34 cellular contexts compared by ENCODE assay signal in genomic region chr10:99841746-99842145, GRCh38.
"Had no signal": no experiment of that assay in that cellular context is flagged by ENCODE, and none has a peak within 500 bp of the region (broad histone marks: within the 10 kb centered on the region; RNA-seq: fewer than 3 reads in every experiment).

No MANE protein-coding gene starts in this region.

- H3K4me1 Mint-ChIP-seq: activated T-helper 17 cell treated with anti-CD3 and anti-CD28 coated beads, Interleukin-2, amount 50 U/mL, for 72 hours had no signal

- H3K9me3 ChIP-seq: adrenal gland, body of pancreas, breast epithelium had no signal

- H3K27ac ChIP-seq: adrenal gland, body of pancreas, brain microvascular endothelial cell, breast epithelium, VCaP had no signal

- H3K36me3 ChIP-seq: adrenal gland, brain microvascular endothelial cell, breast epithelium had no signal

- H3K9me3 Mint-ChIP-seq: activated B cell treated with CpG ODN at 0.5 μM for 24 hours; activated CD4-positive, alpha-beta memory T cell treated with anti-CD3 and anti-CD28 coated beads for 36 hours; activated CD4-positive, alpha-beta T cell treated with anti-CD3 and anti-CD28 coated beads, Interleukin-2, amount 10 ng/mL, durations not matched to agents 24 days and 14 days; activated CD8-positive, alpha-beta T cell treated with anti-CD3 and anti-CD28 coated beads for 36 hours; activated naive CD4-positive, alpha-beta T cell treated with anti-CD3 and anti-CD28 coated beads for 36 hours; activated naive CD4-positive, alpha-beta T cell treated with anti-CD3 and anti-CD28 coated beads, Interleukin-2, amount 50 U/mL, for 72 hours; activated naive CD8-positive, alpha-beta T cell treated with anti-CD3 and anti-CD28 coated beads for 36 hours; activated T-cell treated with anti-CD3 and anti-CD28 coated beads, Interleukin-2, amount 50 U/mL, for 4 hours; activated T-cell treated with anti-CD3 and anti-CD28 coated beads, Interleukin-2, amount 50 U/mL, for 72 hours; activated T-helper 1 cell treated with anti-CD3 and anti-CD28 coated beads, Interleukin-12 subunit alpha, Interleukin-12 subunit beta, Interleukin-2, Interleukin-4 antibody, amounts not matched to agents 30 ng/mL and 10 ng/mL and 1 ng/mL, durations not matched to agents 14 hours and 24 hours and 36 hours; activated T-helper 17 cell treated with anti-CD3 and anti-CD28 coated beads, Interleukin-2, amount 50 U/mL, for 72 hours; T-helper 1 cell treated with Interleukin-12 subunit alpha and Interleukin-12 subunit beta and Interleukin-4 antibody, amounts not matched to agents 30 μg/mL and 1 μg/mL, for 36 hours; T-helper 2 cell treated with Interferon-gamma antibody and Interleukin-4, amounts not matched to agents 5 μg/mL and 100 μg/mL, for 36 hours had no signal

- ATAC-seq: activated CD8-positive, alpha-beta T cell treated with anti-CD3 and anti-CD28 coated beads for 36 hours; activated naive CD4-positive, alpha-beta T cell treated with anti-CD3 and anti-CD28 coated beads, Interleukin-2, amount 50 U/mL, for 72 hours; activated T-cell treated with anti-CD3 and anti-CD28 coated beads, Interleukin-2, amount 50 U/mL, for 4 hours; activated T-cell treated with anti-CD3 and anti-CD28 coated beads, Interleukin-2, amount 50 U/mL, for 72 hours; activated T-helper 17 cell treated with anti-CD3 and anti-CD28 coated beads, Interleukin-2, amount 50 U/mL, for 72 hours; body of pancreas had no signal

- H3K27me3 Mint-ChIP-seq: activated B cell treated with CpG ODN at 0.5 μM for 24 hours; activated CD4-positive, alpha-beta memory T cell treated with anti-CD3 and anti-CD28 coated beads for 36 hours; activated CD4-positive, alpha-beta T cell treated with anti-CD3 and anti-CD28 coated beads, Interleukin-2, amount 10 ng/mL, durations not matched to agents 24 days and 14 days; activated CD8-positive, alpha-beta T cell treated with anti-CD3 and anti-CD28 coated beads for 36 hours; activated naive CD8-positive, alpha-beta T cell treated with anti-CD3 and anti-CD28 coated beads for 36 hours; activated T-helper 17 cell treated with anti-CD3 and anti-CD28 coated beads, Interleukin-2, amount 50 U/mL, for 72 hours had no signal

- H3K27ac Mint-ChIP-seq: activated B cell treated with CpG ODN at 0.5 μM for 24 hours; activated CD4-positive, alpha-beta memory T cell treated with anti-CD3 and anti-CD28 coated beads for 36 hours; activated CD4-positive, alpha-beta T cell treated with anti-CD3 and anti-CD28 coated beads, Interleukin-2, amount 10 ng/mL, durations not matched to agents 24 days and 14 days; activated CD8-positive, alpha-beta T cell treated with anti-CD3 and anti-CD28 coated beads for 36 hours; activated naive CD4-positive, alpha-beta T cell treated with anti-CD3 and anti-CD28 coated beads for 36 hours; activated naive CD4-positive, alpha-beta T cell treated with anti-CD3 and anti-CD28 coated beads, Interleukin-2, amount 50 U/mL, for 72 hours; activated naive CD8-positive, alpha-beta T cell treated with anti-CD3 and anti-CD28 coated beads for 36 hours; activated T-cell treated with anti-CD3 and anti-CD28 coated beads, Interleukin-2, amount 50 U/mL, for 72 hours; activated T-helper 1 cell treated with anti-CD3 and anti-CD28 coated beads, Interleukin-12 subunit alpha, Interleukin-12 subunit beta, Interleukin-2, Interleukin-4 antibody, amounts not matched to agents 30 ng/mL and 10 ng/mL and 1 ng/mL, durations not matched to agents 14 hours and 24 hours and 36 hours; activated T-helper 17 cell treated with anti-CD3 and anti-CD28 coated beads, Interleukin-2, amount 50 U/mL, for 72 hours; T-helper 1 cell treated with Interleukin-12 subunit alpha and Interleukin-12 subunit beta and Interleukin-4 antibody, amounts not matched to agents 30 μg/mL and 1 μg/mL, for 36 hours; T-helper 2 cell treated with Interferon-gamma antibody and Interleukin-4, amounts not matched to agents 5 μg/mL and 100 μg/mL, for 36 hours had no signal

- DNase-seq: activated B cell treated with CpG ODN at 0.5 μM for 24 hours; activated CD4-positive, alpha-beta memory T cell treated with anti-CD3 and anti-CD28 coated beads for 36 hours; activated CD4-positive, alpha-beta T cell treated with anti-CD3 and anti-CD28 coated beads for 4 hours; activated CD4-positive, alpha-beta T cell treated with anti-CD3 and anti-CD28 coated beads, Interleukin-2, amount 10 ng/mL, durations not matched to agents 24 days and 14 days; activated CD4-positive, alpha-beta T cell treated with anti-CD3 and anti-CD28 coated beads, Interleukin-2, amount 50 U/mL, for 1 hour; activated CD4-positive, alpha-beta T cell treated with anti-CD3 and anti-CD28 coated beads, Interleukin-2, amount 50 U/mL, for 4 hours; activated CD4-positive, CD25-positive, alpha-beta regulatory T cell treated with anti-CD3 and anti-CD28 coated beads, Interleukin-2, amount 50 U/mL, for 72 hours; activated CD8-positive, alpha-beta memory T cell treated with anti-CD3 and anti-CD28 coated beads, Interleukin-2, amount 50 U/mL, for 4 hours; activated CD8-positive, alpha-beta T cell treated with anti-CD3 and anti-CD28 coated beads for 36 hours; activated effector memory CD4-positive, alpha-beta T cell treated with anti-CD3 and anti-CD28 coated beads, Interleukin-2, amount 50 U/mL, for 16 hours; activated gamma-delta T cell treated with Interleukin-2 at 50 U/mL for 16 hours; activated naive CD4-positive, alpha-beta T cell; activated naive CD4-positive, alpha-beta T cell treated with anti-CD3 and anti-CD28 coated beads for 36 hours; activated naive CD4-positive, alpha-beta T cell treated with anti-CD3 and anti-CD28 coated beads, Interleukin-2, amount 50 U/mL, for 16 hours; activated naive CD8-positive, alpha-beta T cell treated with anti-CD3 and anti-CD28 coated beads for 36 hours; activated T-cell treated with anti-CD3 and anti-CD28 coated beads for 4 hours; activated T-cell treated with anti-CD3 and anti-CD28 coated beads, Interleukin-2, amount 50 U/mL, for 1 hour; activated T-cell treated with anti-CD3 and anti-CD28 coated beads, Interleukin-2, amount 50 U/mL, for 4 hours; activated T-cell treated with anti-CD3 and anti-CD28 coated beads, Interleukin-2, amount 50 U/mL, for 72 hours; adrenal gland; amniotic stem cell; aorta; body of pancreas; brain microvascular endothelial cell; central memory CD4-positive, alpha-beta T cell; T-helper 2 cell; T-helper 9 cell had no signal

- H3K4me3 ChIP-seq: adrenal gland, body of pancreas, breast epithelium had no signal

- H3K4me1 ChIP-seq: breast epithelium had no signal

- H3K36me3 Mint-ChIP-seq: activated CD4-positive, alpha-beta memory T cell treated with anti-CD3 and anti-CD28 coated beads for 36 hours; activated naive CD4-positive, alpha-beta T cell treated with anti-CD3 and anti-CD28 coated beads, Interleukin-2, amount 50 U/mL, for 72 hours; activated naive CD8-positive, alpha-beta T cell treated with anti-CD3 and anti-CD28 coated beads for 36 hours had no signal

- H3K27me3 ChIP-seq: adrenal gland, body of pancreas, brain microvascular endothelial cell, breast epithelium had no signal

- H3K4me3 Mint-ChIP-seq: activated B cell treated with CpG ODN at 0.5 μM for 24 hours; activated CD4-positive, alpha-beta memory T cell treated with anti-CD3 and anti-CD28 coated beads for 36 hours; activated CD4-positive, alpha-beta T cell treated with anti-CD3 and anti-CD28 coated beads, Interleukin-2, amount 10 ng/mL, durations not matched to agents 24 days and 14 days; activated CD8-positive, alpha-beta T cell treated with anti-CD3 and anti-CD28 coated beads for 36 hours; activated naive CD4-positive, alpha-beta T cell treated with anti-CD3 and anti-CD28 coated beads for 36 hours; activated naive CD8-positive, alpha-beta T cell treated with anti-CD3 and anti-CD28 coated beads for 36 hours; activated T-cell treated with anti-CD3 and anti-CD28 coated beads, Interleukin-2, amount 50 U/mL, for 4 hours; activated T-cell treated with anti-CD3 and anti-CD28 coated beads, Interleukin-2, amount 50 U/mL, for 72 hours; activated T-helper 1 cell treated with anti-CD3 and anti-CD28 coated beads, Interleukin-12 subunit alpha, Interleukin-12 subunit beta, Interleukin-2, Interleukin-4 antibody, amounts not matched to agents 30 ng/mL and 10 ng/mL and 1 ng/mL, durations not matched to agents 14 hours and 24 hours and 36 hours; activated T-helper 17 cell treated with anti-CD3 and anti-CD28 coated beads, Interleukin-2, amount 50 U/mL, for 72 hours; T-helper 1 cell treated with Interleukin-12 subunit alpha and Interleukin-12 subunit beta and Interleukin-4 antibody, amounts not matched to agents 30 μg/mL and 1 μg/mL, for 36 hours; T-helper 2 cell treated with Interferon-gamma antibody and Interleukin-4, amounts not matched to agents 5 μg/mL and 100 μg/mL, for 36 hours had no signal
